In the genomic region with DNA sequence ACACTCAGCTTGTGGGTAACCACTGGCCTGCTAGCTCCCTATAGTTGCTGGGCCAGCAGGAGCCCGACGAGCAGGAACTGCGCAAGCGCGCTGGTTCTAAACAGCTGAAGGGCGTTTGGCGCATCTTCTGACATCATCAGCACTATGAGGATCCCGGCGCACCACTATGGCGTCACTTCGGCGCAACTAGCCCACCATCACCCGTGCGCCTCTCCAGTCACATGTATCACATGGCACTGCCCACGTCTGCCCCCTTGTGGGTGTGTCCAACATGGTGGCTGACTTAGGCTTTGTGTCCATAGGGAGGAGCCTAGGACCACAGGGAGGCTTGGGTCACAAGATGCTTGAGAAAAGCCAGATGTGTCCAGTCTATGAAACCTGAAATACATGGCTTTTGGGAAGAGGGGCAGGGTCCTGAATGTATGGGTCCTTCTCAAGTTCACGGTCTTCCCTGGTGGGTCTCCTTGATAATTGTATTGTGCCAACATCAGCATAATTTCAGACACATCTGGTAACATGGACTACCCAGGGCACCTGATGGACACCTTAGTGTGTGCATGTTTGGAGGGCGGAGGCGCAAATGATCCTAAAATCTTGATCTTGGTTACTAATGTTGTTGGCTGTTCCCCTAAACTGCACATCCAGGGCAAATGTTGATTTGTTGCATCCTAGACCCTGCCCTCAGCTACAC, we compare ENCODE assay signal across 14 cellular contexts. TPM values are rescaled to one million over a fixed set of nuclear protein-coding genes. Genes with fewer than 3 reads are reported as not detected.
A peak's percentile ranks its signal among the peaks of the same experiment; 100 is the strongest.
DNase-seq lines count a peak whose midpoint lies in the region; ATAC-seq and TF ChIP-seq lines count a peak whose summit lies in the region.
"Had no signal": no experiment of that assay in that cellular context is flagged by ENCODE, and none has a peak within 500 bp of the region (broad histone marks: within the 10 kb centered on the region; RNA-seq: fewer than 3 reads in every experiment).

No MANE protein-coding gene starts in this region.

- peaks cover 97% of the 10 kb centered on the region for H3K9me3 Mint-ChIP-seq in GM23338
- H3K9me3 Mint-ChIP-seq: natural killer cell treated with Interleukin-12 subunit alpha and Interleukin-12 subunit beta and Interleukin-15 and Interleukin-18, amount 100 ng/mL, for 72 hours had no signal

- H3K79me2 ChIP-seq in GM23338 (replicated peaks; ENCODE audit: insufficient read depth), result no peaks in the 10 kb centered on the region

- in situ Hi-C loops in Panc1 (cut with HindIII; ENCODE audit: low pct_unique_long_range_greater_than_20kb, low sequenced_read_pairs), result no loop called here

- no peak overlapping the region for H3K27ac Mint-ChIP-seq in GM23338
- H3K27ac Mint-ChIP-seq: natural killer cell treated with Interleukin-12 subunit alpha and Interleukin-12 subunit beta and Interleukin-15 and Interleukin-18, amount 100 ng/mL, for 72 hours had no signal

- H3K4me1 ChIP-seq in GM23338 (ENCODE audit: insufficient read depth), result no peaks in the 10 kb centered on the region
- no peaks in the 10 kb centered on the region for H3K4me1 ChIP-seq in Panc1 (ENCODE audit: control insufficient read depth, insufficient read depth, low read length)

- ATAC-seq in GM23338, result no peak; the same call in 2 of the 3 replicates
- no peak for ATAC-seq in Panc1
- no peak for ATAC-seq in HG03469 (IDR thresholded peaks at IDR 0.05; ENCODE audit: unreplicated experiment)
- ATAC-seq: natural killer cell treated with Interleukin-12 subunit alpha and Interleukin-12 subunit beta and Interleukin-15 and Interleukin-18, amount 100 ng/mL, for 72 hours had no signal

- DNase-seq in NCI-H82 (lab: John Stamatoyannopoulos, UW) (peak; percentile 23), NCI-H82 treated with DMSO at 0.1 percent for 48 hours (lab: John Stamatoyannopoulos, UW; ENCODE audit: unreplicated experiment) (no peak), GM23338 (ENCODE audit: low spot score) (peak; percentile 71), Panc1 (ENCODE audit: low read depth, low spot score) (no peak), iPS-NIHi7 (ENCODE audit: extremely low spot score) (peak; percentile 50), NCI-H510A (lab: John Stamatoyannopoulos, UW) (no peak)
- no peak for DNase-seq in stimulated activated CD4-positive, alpha-beta T cell treated with anti-CD3 and anti-CD28 coated beads, Interleukin-4, amount 100 ng/mL, for 24 hours
- DNase-seq: activated CD4-positive, alpha-beta T cell treated with anti-CD3 and anti-CD28 coated beads, Interleukin-2, amount 50 U/mL, for 1 hour; dorsolateral prefrontal cortex; NCI-H1048; thyroid gland had no signal

- no peaks in the 10 kb centered on the region for H4K20me1 ChIP-seq in GM23338 (replicated peaks; ENCODE audit: insufficient read depth)

- no peaks in the 10 kb centered on the region for H3K27me3 ChIP-seq in GM23338 (ENCODE audit: insufficient read depth)
- H3K27me3 ChIP-seq in Panc1 (ENCODE audit: control insufficient read depth, insufficient read depth, low read length), result no peaks in the 10 kb centered on the region
- H3K27me3 ChIP-seq: thyroid gland had no signal

- no peaks in the 10 kb centered on the region; the same call in 2 of the 3 replicates for H3K4me1 Mint-ChIP-seq in GM23338

- H3K4me3 Mint-ChIP-seq in GM23338, result no peak overlapping the region
- H3K4me3 Mint-ChIP-seq: natural killer cell treated with Interleukin-12 subunit alpha and Interleukin-12 subunit beta and Interleukin-15 and Interleukin-18, amount 100 ng/mL, for 72 hours had no signal

- H3K4me2 ChIP-seq in GM23338, result no peak overlapping the region

- H3K36me3 Mint-ChIP-seq in GM23338 (ENCODE audit: low read depth), result peaks cover 32% of the 10 kb centered on the region
- H3K36me3 Mint-ChIP-seq: natural killer cell treated with Interleukin-12 subunit alpha and Interleukin-12 subunit beta and Interleukin-15 and Interleukin-18, amount 100 ng/mL, for 72 hours had no signal

- no peaks in the 10 kb centered on the region for H3K9me2 ChIP-seq in GM23338 (ENCODE audit: insufficient read depth)

- H3K27me3 Mint-ChIP-seq in GM23338 (ENCODE audit: insufficient read depth, low read depth, poor library complexity), result peaks cover 5% of the 10 kb centered on the region

- POLR2A ChIA-PET in Panc1 (lab: Charles Lee), result no interaction called here

- no peak overlapping the region for H3K27ac ChIP-seq in GM23338 (ENCODE audit: low read depth)
- H3K27ac ChIP-seq in Panc1 (ENCODE audit: low read length), result no peak overlapping the region
- H3K27ac ChIP-seq: dorsolateral prefrontal cortex, thyroid gland had no signal

- no TSS peak for BruUV-seq in Panc1 (replicated peaks; lab: Mats Ljungman, UMichigan)

- H2AFZ ChIP-seq in GM23338, result no peak overlapping the region

- H3K36me3 ChIP-seq in GM23338 (ENCODE audit: insufficient read depth), result no peaks in the 10 kb centered on the region
- H3K36me3 ChIP-seq in Panc1 (ENCODE audit: control insufficient read depth, insufficient read depth, low read length), result no peaks in the 10 kb centered on the region
- H3K36me3 ChIP-seq: thyroid gland had no signal

- H3F3A ChIP-seq in GM23338 (replicated peaks; ENCODE audit: low read depth), result no peaks in the 10 kb centered on the region

- CTCF ChIA-PET in Panc1 (lab: Charles Lee), result no interaction called here

- H3K4me3 ChIP-seq in GM23338, result no peak overlapping the region
- H3K4me3 ChIP-seq in Panc1 (ENCODE audit: low read depth in 2 of 2, low read length in 2 of 2), result no peak overlapping the region
- H3K4me3 ChIP-seq: dorsolateral prefrontal cortex, thyroid gland had no signal

- H3K9me3 ChIP-seq in Panc1 (ENCODE audit: control insufficient read depth, insufficient read depth, low read depth, low read length), result no peaks in the 10 kb centered on the region
- H3K9me3 ChIP-seq: thyroid gland had no signal

- intact Hi-C loops in Panc1 (cut with micrococcal nuclease; ENCODE audit: unreplicated experiment), result no loop called here

- TF ChIP-seq CTCF in GM23338 (conservative IDR thresholded peaks at IDR 0.05; ENCODE audit: low read depth in 2 of 2), result peak; percentile 52 to 68
- 0 out of 2 replicates have a peak, but pooled peaks have one; percentile 10 for TF ChIP-seq CTCF in Panc1 (IDR thresholded peaks at IDR 0.05)

TF ChIP-seq in GM23338, 12 proteins besides CTCF, POLR2A, EP300 and RAD21:
- TF ChIP-seq ZNF331 (CRISPR knock-in tag; IDR thresholded peaks at IDR 0.05; ENCODE audit: low read depth) (no peak), POLR2AphosphoS5 (IDR thresholded peaks at IDR 0.05; ENCODE audit: low read depth) (no peak)

RNA-seq across cellular contexts. Expression of gene KLK4, which starts 18.0 kb away (rescaled TPM):
- total RNA-seq in GM23338 (2014; rRNA removed; shearing (Covaris generic)), result 0.54 and 0.76 TPM in 2 replicates
- 1.8 and 2.2 TPM in 2 replicates for polyA plus RNA-seq in GM23338 (2016; fragmentation: Nextera tagmentation; extraction: Ambion mirVana)
- not detected for total RNA-seq in Panc1 (2021; ENCODE audit: unreplicated experiment)
- 0.38 TPM for polyA plus RNA-seq in Panc1 (2012; ENCODE audit: insufficient read length)
- total RNA-seq: natural killer cell treated with Interleukin-12 subunit alpha and Interleukin-12 subunit beta and Interleukin-15 and Interleukin-18, amount 100 ng/mL, for 72 hours had no signal

RNA-seq across cellular contexts. Expression of gene KLK2, which starts 20.0 kb away (rescaled TPM):
- total RNA-seq in GM23338 (2014; rRNA removed; shearing (Covaris generic)), result 0.69 TPM in 1 of 2 replicates, not detected in the other
- 0.18 TPM in 1 of 2 replicates, not detected in the other for polyA plus RNA-seq in GM23338 (2016; fragmentation: Nextera tagmentation; extraction: Ambion mirVana)
- not detected for total RNA-seq in Panc1 (2021; ENCODE audit: unreplicated experiment)
- not detected for polyA plus RNA-seq in Panc1 (2012; ENCODE audit: insufficient read length)
- total RNA-seq: natural killer cell treated with Interleukin-12 subunit alpha and Interleukin-12 subunit beta and Interleukin-15 and Interleukin-18, amount 100 ng/mL, for 72 hours had no signal

RNA-seq across cellular contexts. Expression of gene KLK3, which starts 38.5 kb away (rescaled TPM):
- total RNA-seq in GM23338 (2014; rRNA removed; shearing (Covaris generic)), result not detected in 2 replicates
- polyA plus RNA-seq in GM23338 (2016; fragmentation: Nextera tagmentation; extraction: Ambion mirVana), result 0.14 and 0.19 TPM in 2 replicates
- not detected for total RNA-seq in Panc1 (2021; ENCODE audit: unreplicated experiment)
- not detected for polyA plus RNA-seq in Panc1 (2012; ENCODE audit: insufficient read length)
- total RNA-seq: natural killer cell treated with Interleukin-12 subunit alpha and Interleukin-12 subunit beta and Interleukin-15 and Interleukin-18, amount 100 ng/mL, for 72 hours had no signal

RNA-seq across cellular contexts. Expression of gene KLK5, which starts 59.6 kb away (rescaled TPM):
- total RNA-seq in GM23338 (2014; rRNA removed; shearing (Covaris generic)), result 0.54 and 0.66 TPM in 2 replicates
- 0.77 TPM in 1 of 2 replicates, not detected in the other for polyA plus RNA-seq in GM23338 (2016; fragmentation: Nextera tagmentation; extraction: Ambion mirVana)
- not detected for total RNA-seq in Panc1 (2021; ENCODE audit: unreplicated experiment)
- not detected for polyA plus RNA-seq in Panc1 (2012; ENCODE audit: insufficient read length)
- total RNA-seq: natural killer cell treated with Interleukin-12 subunit alpha and Interleukin-12 subunit beta and Interleukin-15 and Interleukin-18, amount 100 ng/mL, for 72 hours had no signal

RNA-seq across cellular contexts. Expression of gene KLK15, which starts 59.8 kb away (rescaled TPM):
- not detected in 2 replicates for total RNA-seq in GM23338 (2014; rRNA removed; shearing (Covaris generic))
- not detected in 2 replicates for polyA plus RNA-seq in GM23338 (2016; fragmentation: Nextera tagmentation; extraction: Ambion mirVana)
- total RNA-seq in Panc1 (2021; ENCODE audit: unreplicated experiment), result not detected
- not detected for polyA plus RNA-seq in Panc1 (2012; ENCODE audit: insufficient read length)
- total RNA-seq: dorsolateral prefrontal cortex; lower leg skin; natural killer cell treated with Interleukin-12 subunit alpha and Interleukin-12 subunit beta and Interleukin-15 and Interleukin-18, amount 100 ng/mL, for 72 hours had no signal

Comparison
In these comparisons a context has a peak if more than half of its experiments do, and no peak if none do; other contexts are left out.
1. DNase-seq: peak in NCI-H82 (single experiment), GM23338 (single experiment) and iPS-NIHi7 (single experiment); none in NCI-H82 treated with DMSO at 0.1 percent for 48 hours (single experiment), Panc1 (single experiment), stimulated activated CD4-positive, alpha-beta T cell treated with anti-CD3 and anti-CD28 coated beads, Interleukin-4, amount 100 ng/mL, for 24 hours (single experiment) and NCI-H510A (single experiment).